7 cellular contexts compared by ENCODE assay signal in the genomic region with DNA sequence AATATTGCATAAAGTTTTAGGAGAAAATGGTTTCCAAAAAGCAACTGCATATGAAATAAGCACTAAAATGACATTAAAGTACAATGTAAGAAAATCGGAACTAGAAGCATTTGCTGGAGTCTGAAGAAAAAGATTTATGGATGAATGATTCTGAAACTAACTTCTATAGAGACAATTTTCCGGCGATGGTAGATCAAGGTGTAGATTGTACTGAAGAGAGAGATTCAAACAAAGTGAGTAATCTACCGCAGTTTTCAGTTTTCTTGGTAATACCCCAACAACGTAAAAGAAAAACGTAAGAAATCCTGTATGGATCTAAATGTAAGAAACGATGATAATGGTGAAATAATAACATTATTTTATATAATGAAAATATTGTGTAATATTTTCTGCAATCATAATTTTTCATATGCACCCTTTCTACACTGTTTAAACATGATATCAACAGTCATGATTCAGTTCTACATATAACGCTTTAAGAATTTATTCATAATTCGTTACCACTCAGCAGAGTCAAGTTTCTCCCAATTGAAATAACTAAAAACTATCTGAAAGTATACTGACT. TPM values are rescaled to one million over a fixed set of nuclear protein-coding genes. Genes with fewer than 3 reads are reported as not detected.
DNase-seq lines count a peak whose midpoint lies in the region; ATAC-seq and TF ChIP-seq lines count a peak whose summit lies in the region.
"Had no signal": no experiment of that assay in that cellular context is flagged by ENCODE, and none has a peak within 500 bp of the region (broad histone marks: within the 10 kb centered on the region; RNA-seq: fewer than 3 reads in every experiment).

No MANE protein-coding gene starts in this region.

- POLR2A ChIA-PET in activated CD4-positive, alpha-beta memory T cell treated with anti-CD3 and anti-CD28 coated beads, Interleukin-2, amount 10 ng/mL, durations not matched to agents 7 days and 5 days (lab: Charles Lee), result interaction anchor here (1.8 to 5.8 kb wide), 4 partner anchors 16 to 103 kb away, joined by 5 to 48 read pairs (median 11); a partner anchor contains a TSS

- H3K27me3 Mint-ChIP-seq in activated T-cell treated with anti-CD3 and anti-CD28 coated beads, Interleukin-2, amount 50 U/mL, for 4 hours (ENCODE audit: low read depth), result no peaks in the 10 kb centered on the region
- peaks cover 6% of the 10 kb centered on the region for H3K27me3 Mint-ChIP-seq in activated CD4-positive, alpha-beta memory T cell treated with anti-CD3 and anti-CD28 coated beads, Interleukin-2, amount 10 ng/mL, durations not matched to agents 7 days and 5 days
- H3K27me3 Mint-ChIP-seq in progenitor cell of endocrine pancreas, result peaks cover 4% of the 10 kb centered on the region

- H3K4me3 Mint-ChIP-seq in activated T-cell treated with anti-CD3 and anti-CD28 coated beads, Interleukin-2, amount 50 U/mL, for 4 hours, result peak overlapping the region; percentile 78
- peak overlapping the region; percentile 73 for H3K4me3 Mint-ChIP-seq in activated CD4-positive, alpha-beta memory T cell treated with anti-CD3 and anti-CD28 coated beads, Interleukin-2, amount 10 ng/mL, durations not matched to agents 7 days and 5 days
- peak overlapping the region; percentile 77 for H3K4me3 Mint-ChIP-seq in progenitor cell of endocrine pancreas (ENCODE audit: low read depth)

- CTCF ChIA-PET in activated CD4-positive, alpha-beta memory T cell treated with anti-CD3 and anti-CD28 coated beads, Interleukin-2, amount 10 ng/mL, durations not matched to agents 7 days and 5 days (lab: Charles Lee), result interaction anchor here (1.1 kb wide), 1 partner anchor 44 kb away, joined by 3 read pairs; a partner anchor contains a TSS

- H3K36me3 Mint-ChIP-seq in activated T-cell treated with anti-CD3 and anti-CD28 coated beads, Interleukin-2, amount 50 U/mL, for 4 hours (ENCODE audit: insufficient read depth), result no peaks in the 10 kb centered on the region
- H3K36me3 Mint-ChIP-seq in activated CD4-positive, alpha-beta memory T cell treated with anti-CD3 and anti-CD28 coated beads, Interleukin-2, amount 10 ng/mL, durations not matched to agents 7 days and 5 days (ENCODE audit: low read depth), result peaks cover 8% of the 10 kb centered on the region
- peaks cover 1% of the 10 kb centered on the region for H3K36me3 Mint-ChIP-seq in progenitor cell of endocrine pancreas (ENCODE audit: insufficient read depth)

- peak overlapping the region; percentile 80 for H3K27ac Mint-ChIP-seq in activated CD4-positive, alpha-beta memory T cell treated with anti-CD3 and anti-CD28 coated beads, Interleukin-2, amount 10 ng/mL, durations not matched to agents 7 days and 5 days
- H3K27ac Mint-ChIP-seq in progenitor cell of endocrine pancreas, result no peak overlapping the region

- no peaks in the 10 kb centered on the region for H3K9me3 Mint-ChIP-seq in activated T-cell treated with anti-CD3 and anti-CD28 coated beads, Interleukin-2, amount 50 U/mL, for 4 hours
- H3K9me3 Mint-ChIP-seq in activated CD4-positive, alpha-beta memory T cell treated with anti-CD3 and anti-CD28 coated beads, Interleukin-2, amount 10 ng/mL, durations not matched to agents 7 days and 5 days, result peaks cover 5% of the 10 kb centered on the region
- H3K9me3 Mint-ChIP-seq in progenitor cell of endocrine pancreas (ENCODE audit: low read depth), result peaks cover 6% of the 10 kb centered on the region

- TF ChIP-seq CTCF in progenitor cell of endocrine pancreas (IDR thresholded peaks at IDR 0.05; ENCODE audit: unreplicated experiment), result no peak

- no peak for ATAC-seq in activated T-cell treated with anti-CD3 and anti-CD28 coated beads, Interleukin-2, amount 50 U/mL, for 4 hours

- H3K4me1 Mint-ChIP-seq in activated T-cell treated with anti-CD3 and anti-CD28 coated beads, Interleukin-2, amount 50 U/mL, for 4 hours (ENCODE audit: low read depth), result peaks cover 21% of the 10 kb centered on the region
- H3K4me1 Mint-ChIP-seq in activated CD4-positive, alpha-beta memory T cell treated with anti-CD3 and anti-CD28 coated beads, Interleukin-2, amount 10 ng/mL, durations not matched to agents 7 days and 5 days, result peaks cover 43% of the 10 kb centered on the region
- H3K4me1 Mint-ChIP-seq in progenitor cell of endocrine pancreas (ENCODE audit: low read depth), result peaks cover 8% of the 10 kb centered on the region

- no peak for DNase-seq in activated T-cell treated with anti-CD3 and anti-CD28 coated beads, Interleukin-2, amount 50 U/mL, for 4 hours
- no peak for DNase-seq in activated T-cell treated with anti-CD3 and anti-CD28 coated beads, Interleukin-2, amount 50 U/mL, for 48 hours
- DNase-seq in activated CD4-positive, alpha-beta memory T cell treated with anti-CD3 and anti-CD28 coated beads, Interleukin-2, amount 10 ng/mL, durations not matched to agents 7 days and 5 days, result no peak
- no peak for DNase-seq in progenitor cell of endocrine pancreas (ENCODE audit: low spot score, unreplicated experiment)
- DNase-seq in stimulated activated CD4-positive, alpha-beta T cell treated with anti-CD3 and anti-CD28 coated beads, Interleukin-2, amount 100 ng/mL, for 24 hours, result no peak
- DNase-seq in NCI-H1048 (lab: John Stamatoyannopoulos, UW), result no peak
- DNase-seq: activated CD4-positive, alpha-beta T cell treated with anti-CD3 and anti-CD28 coated beads, Interleukin-2, amount 50 U/mL, for 1 hour had no signal

RNA-seq across cellular contexts. Expression of a gene that starts 1.8 kb away (rescaled TPM):
- total RNA-seq in activated T-cell treated with anti-CD3 and anti-CD28 coated beads, Interleukin-2, amount 50 U/mL, for 4 hours, result 10 to 100 TPM in 1 of 3 donors, 1 to 10 TPM in 2; 5.8 to 10.6 (median 8.9) TPM
- 10 to 100 TPM in 1 of 2 experiments, 1 to 10 TPM in 1; 9.6 to 11.8 TPM for total RNA-seq in activated CD4-positive, alpha-beta memory T cell treated with anti-CD3 and anti-CD28 coated beads, Interleukin-2, amount 10 ng/mL, durations not matched to agents 7 days and 5 days
- 10.0 and 12.0 TPM in 2 replicates for total RNA-seq in progenitor cell of endocrine pancreas

RNA-seq across cellular contexts. Expression of a gene that starts 11.2 kb away (rescaled TPM):
- total RNA-seq in activated T-cell treated with anti-CD3 and anti-CD28 coated beads, Interleukin-2, amount 50 U/mL, for 4 hours, result not detected
- total RNA-seq in activated CD4-positive, alpha-beta memory T cell treated with anti-CD3 and anti-CD28 coated beads, Interleukin-2, amount 10 ng/mL, durations not matched to agents 7 days and 5 days, result not detected
- total RNA-seq in progenitor cell of endocrine pancreas, result 0.04 TPM in 1 of 2 replicates, not detected in the other

RNA-seq across cellular contexts. Expression of a gene that starts 15.9 kb away (rescaled TPM):
- 1 to 10 TPM; 5.5 to 6.0 (median 6.0) TPM for total RNA-seq in activated T-cell treated with anti-CD3 and anti-CD28 coated beads, Interleukin-2, amount 50 U/mL, for 4 hours
- 10 to 100 TPM; 17.8 to 20.7 TPM for total RNA-seq in activated CD4-positive, alpha-beta memory T cell treated with anti-CD3 and anti-CD28 coated beads, Interleukin-2, amount 10 ng/mL, durations not matched to agents 7 days and 5 days
- total RNA-seq in progenitor cell of endocrine pancreas, result 43.4 and 47.3 TPM in 2 replicates

RNA-seq across cellular contexts. Expression of a gene that starts 44.8 kb away (rescaled TPM):
- 1 to 10 TPM; 2.2 to 3.7 (median 2.7) TPM for total RNA-seq in activated T-cell treated with anti-CD3 and anti-CD28 coated beads, Interleukin-2, amount 50 U/mL, for 4 hours
- 10 to 100 TPM; 67.6 to 76.2 TPM for total RNA-seq in activated CD4-positive, alpha-beta memory T cell treated with anti-CD3 and anti-CD28 coated beads, Interleukin-2, amount 10 ng/mL, durations not matched to agents 7 days and 5 days
- total RNA-seq in progenitor cell of endocrine pancreas, result 24.2 and 25.1 TPM in 2 replicates
